ENCODE assay signal across 8 cellular contexts in the genomic region with DNA sequence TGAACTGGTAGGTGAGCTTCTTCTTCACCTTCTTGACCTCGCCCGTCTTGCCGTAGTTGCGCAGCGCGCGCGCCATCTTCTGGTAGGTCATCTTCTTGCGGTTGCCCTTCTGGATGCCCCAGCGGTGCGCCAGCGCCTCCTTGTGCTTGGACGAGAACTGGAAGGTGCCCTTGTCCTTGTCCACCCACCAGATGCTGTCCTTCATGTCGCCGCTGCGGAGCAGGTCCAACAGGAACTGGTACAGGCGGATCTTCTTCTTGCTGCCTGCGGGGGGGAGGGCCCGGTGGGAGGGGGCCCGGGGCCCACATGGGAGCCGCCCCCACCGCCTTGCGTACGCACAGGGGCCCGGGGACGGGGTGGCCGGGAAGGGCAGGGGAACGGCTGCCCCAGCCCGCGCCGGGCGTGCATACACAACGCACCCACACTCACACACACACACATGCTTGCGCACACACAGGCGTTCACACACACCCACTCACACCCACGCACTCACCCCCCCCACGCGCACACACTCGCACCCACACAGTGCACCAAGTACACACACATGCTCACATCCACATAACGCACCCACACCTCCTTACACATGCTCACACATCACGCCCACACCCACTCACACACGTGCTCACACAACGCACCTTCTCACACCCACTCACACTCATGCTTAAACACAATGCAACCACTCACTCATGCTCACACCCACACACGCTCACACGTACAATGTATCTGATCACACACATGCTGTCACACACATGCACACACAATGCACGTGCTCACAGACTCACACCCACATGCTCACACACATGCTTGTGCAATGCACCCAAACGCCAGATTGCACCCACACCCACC. TPM values are rescaled to one million over a fixed set of nuclear protein-coding genes. Genes with fewer than 3 reads are reported as not detected.
DNase-seq lines count a peak whose midpoint lies in the region; ATAC-seq and TF ChIP-seq lines count a peak whose summit lies in the region.

No MANE protein-coding gene starts in this region.

- peak; percentile 20 for DNase-seq in NK-92 treated with Interleukin-12 subunit alpha and Interleukin-12 subunit beta, amount 100 ng/mL, for 24 hours (lab: John Stamatoyannopoulos, UW)
- DNase-seq in NK-92 (lab: John Stamatoyannopoulos, UW; ENCODE audit: unreplicated experiment) (no peak), NCI-H1417 (lab: John Stamatoyannopoulos, UW) (peak; percentile 90 to 97 (median 97)), erythroblast (lab: John Stamatoyannopoulos, UW) (peak; percentile 73 to 79), mesenteric fat pad (ENCODE audit: low spot score) (peak; percentile 97), testis (peak; percentile 98), KG1 (lab: John Stamatoyannopoulos, UW) (no peak)

- H3K4me3 ChIP-seq in testis = peak overlapping the region; percentile 48 to 56

- TF ChIP-seq POLR2A in erythroblast (IDR thresholded peaks at IDR 0.05; ENCODE audit: low read length) (no peak), testis (IDR thresholded peaks at IDR 0.05) (no peak)

- H3K4me1 ChIP-seq in testis = peaks cover 6% of the 10 kb centered on the region

- intact Hi-C loops in testis (cut with DNase I; ENCODE audit: low total_unique reads) = loop anchor here (10.0 kb wide), 2 partner anchors 191 to 461 kb away; no protein-coding TSS in a partner anchor

- ATAC-seq in SK-N-SH treated with all-trans-retinoic acid at 6 μM for 48 hours = peak; percentile 95

- H3K36me3 ChIP-seq in testis (ENCODE audit: low read depth, missing control alignments) = no peaks in the 10 kb centered on the region

- H3K27me3 ChIP-seq in testis = no peaks in the 10 kb centered on the region

- WGBS in testis, 2 donors = 19 to 22% methylated on average over 17 to 36 of the region's 47 CpGs

- no peaks in the 10 kb centered on the region for H3K9me3 ChIP-seq in testis

- TF ChIP-seq CTCF in testis (IDR thresholded peaks at IDR 0.05) = peak; percentile 83 to 95 (median 86)

- peak overlapping the region in 1 of 2 donors; percentile 66 for H3K27ac ChIP-seq in testis

TF ChIP-seq in SK-N-SH treated with all-trans-retinoic acid at 6 μM for 48 hours, 23 proteins besides CTCF, POLR2A, EP300 and RAD21:
- TF ChIP-seq ZNF70 (CRISPR knock-in tag; IDR thresholded peaks at IDR 0.05) = no peak
- no peak for TF ChIP-seq ZNF565 (CRISPR knock-in tag; conservative IDR thresholded peaks at IDR 0.05; ENCODE audit: low read depth)
- TF ChIP-seq, protein P1, sequence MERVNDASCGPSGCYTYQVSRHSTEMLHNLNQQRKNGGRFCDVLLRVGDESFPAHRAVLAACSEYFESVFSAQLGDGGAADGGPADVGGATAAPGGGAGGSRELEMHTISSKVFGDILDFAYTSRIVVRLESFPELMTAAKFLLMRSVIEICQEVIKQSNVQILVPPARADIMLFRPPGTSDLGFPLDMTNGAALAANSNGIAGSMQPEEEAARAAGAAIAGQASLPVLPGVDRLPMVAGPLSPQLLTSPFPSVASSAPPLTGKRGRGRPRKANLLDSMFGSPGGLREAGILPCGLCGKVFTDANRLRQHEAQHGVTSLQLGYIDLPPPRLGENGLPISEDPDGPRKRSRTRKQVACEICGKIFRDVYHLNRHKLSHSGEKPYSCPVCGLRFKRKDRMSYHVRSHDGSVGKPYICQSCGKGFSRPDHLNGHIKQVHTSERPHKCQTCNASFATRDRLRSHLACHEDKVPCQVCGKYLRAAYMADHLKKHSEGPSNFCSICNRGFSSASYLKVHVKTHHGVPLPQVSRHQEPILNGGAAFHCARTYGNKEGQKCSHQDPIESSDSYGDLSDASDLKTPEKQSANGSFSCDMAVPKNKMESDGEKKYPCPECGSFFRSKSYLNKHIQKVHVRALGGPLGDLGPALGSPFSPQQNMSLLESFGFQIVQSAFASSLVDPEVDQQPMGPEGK (CRISPR knock-in tag; IDR thresholded peaks at IDR 0.05; ENCODE audit: borderline replicate concordance) = peak; percentile 53; the same call in 1 of the 2 replicates

RNA-seq across cellular contexts. Expression of a gene that starts 3.0 kb away (rescaled TPM):
- total RNA-seq in mesenteric fat pad = 0.48 TPM
- total RNA-seq in testis = under 1 TPM; 0.68 to 0.79 TPM
- polyA plus RNA-seq in testis (ENCODE audit: insufficient read depth, low read depth, low replicate concordance) = 1.7 TPM

RNA-seq across cellular contexts. Expression of a gene that starts 22.8 kb away (rescaled TPM):
- 74.7 TPM for total RNA-seq in mesenteric fat pad
- 1 to 10 TPM; 4.6 to 7.4 TPM for total RNA-seq in testis
- polyA plus RNA-seq in testis (ENCODE audit: insufficient read depth, low read depth, low replicate concordance) = 16.3 TPM

RNA-seq across cellular contexts. Expression of a gene that starts 52.9 kb away (rescaled TPM):
- 49.7 TPM for total RNA-seq in mesenteric fat pad
- total RNA-seq in testis = 10 to 100 TPM; 95.1 to 98.1 TPM
- 99.2 TPM for polyA plus RNA-seq in testis (ENCODE audit: insufficient read depth, low read depth, low replicate concordance)

Comparison
In these comparisons a context has a peak if more than half of its experiments do, and no peak if none do; other contexts are left out.
1. DNase-seq: peak in NK-92 treated with Interleukin-12 subunit alpha and Interleukin-12 subunit beta, amount 100 ng/mL, for 24 hours (single experiment), NCI-H1417 (3 of 3), erythroblast (2 of 2), mesenteric fat pad (single experiment) and testis (single experiment); none in NK-92 (single experiment) and KG1 (single experiment).